In the genomic region with DNA sequence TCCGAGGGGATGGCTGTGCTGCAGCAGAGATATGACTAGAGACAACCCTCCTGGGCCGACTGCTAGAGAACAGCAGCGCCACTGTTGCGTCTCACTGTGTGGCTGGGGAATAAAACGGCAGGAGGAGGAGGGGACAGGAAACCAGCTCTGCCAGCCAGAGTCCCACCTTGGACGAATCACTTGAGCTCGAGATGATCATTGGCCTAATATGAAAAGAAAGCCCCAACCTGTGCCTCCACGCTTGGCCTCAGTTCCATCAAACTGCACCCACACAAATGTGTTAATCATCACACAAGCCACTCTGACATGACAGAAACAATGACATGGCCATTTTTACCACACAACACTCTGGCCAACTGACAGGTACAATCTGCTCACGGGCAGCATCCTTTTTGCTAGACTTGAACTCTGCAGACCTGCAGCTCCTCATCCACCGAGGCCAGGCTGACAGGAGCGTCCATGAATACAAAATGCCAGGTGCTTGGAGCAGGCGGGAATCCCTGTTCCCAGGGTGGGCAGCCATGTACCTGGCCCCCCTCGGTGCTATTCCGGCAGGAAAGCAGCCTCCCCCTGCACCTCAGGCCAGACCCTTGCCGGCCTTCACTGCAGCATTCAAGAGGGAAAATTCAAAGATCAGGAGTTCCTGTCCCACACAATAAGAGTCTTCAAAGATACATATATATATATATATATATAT, we compare ENCODE assay signal across 15 cellular contexts. TPM values are rescaled to one million over a fixed set of nuclear protein-coding genes. Genes with fewer than 3 reads are reported as not detected.
DNase-seq lines count a peak whose midpoint lies in the region; ATAC-seq lines count a peak whose summit lies in the region.
"Had no signal": no experiment of that assay in that cellular context is flagged by ENCODE, and none has a peak within 500 bp of the region (broad histone marks: within the 10 kb centered on the region; RNA-seq: fewer than 3 reads in every experiment).

No MANE protein-coding gene starts in this region.

- no peaks in the 10 kb centered on the region; a peak in 1 of 22 replicates for H4K20me1 ChIP-seq in BLaER1 treated with 17β-estradiol and CSF1 and Interleukin-3, amounts not matched to agents 10 nM and 100 nM

- no peaks in the 10 kb centered on the region for H3K9me3 Mint-ChIP-seq in activated T-helper 17 cell treated with anti-CD3 and anti-CD28 coated beads, Interleukin-2, amount 50 U/mL, for 72 hours
- H3K9me3 Mint-ChIP-seq in CD8-positive, alpha-beta memory T cell, result no peaks in the 10 kb centered on the region
- H3K9me3 Mint-ChIP-seq: memory B cell had no signal

- no peaks in the 10 kb centered on the region for H3K36me3 ChIP-seq in BLaER1 treated with 17β-estradiol and CSF1 and Interleukin-3, amounts not matched to agents 10 nM and 100 nM
- H3K36me3 ChIP-seq in CD8-positive, alpha-beta memory T cell (ENCODE audit: insufficient read depth, low read length), result no peaks in the 10 kb centered on the region
- H3K36me3 ChIP-seq: suprapubic skin had no signal

- peaks cover 7% of the 10 kb centered on the region for H3K4me1 Mint-ChIP-seq in activated T-helper 17 cell treated with anti-CD3 and anti-CD28 coated beads, Interleukin-2, amount 50 U/mL, for 72 hours
- no peaks in the 10 kb centered on the region for H3K4me1 Mint-ChIP-seq in CD8-positive, alpha-beta memory T cell
- H3K4me1 Mint-ChIP-seq: memory B cell had no signal

- no peak overlapping the region for H3K4me3 ChIP-seq in BLaER1 treated with 17β-estradiol and CSF1 and Interleukin-3, amounts not matched to agents 10 nM and 100 nM
- H3K4me3 ChIP-seq in CD8-positive, alpha-beta memory T cell (ENCODE audit: low read length), result no peak overlapping the region
- H3K4me3 ChIP-seq: suprapubic skin had no signal

- H3K4me2 ChIP-seq in BLaER1 treated with 17β-estradiol and CSF1 and Interleukin-3, amounts not matched to agents 10 nM and 100 nM, result peak overlapping the region; percentile 9 to 55 (median 25); a peak in 15 of 22 replicates

- peak overlapping the region; percentile 41 for H3K27ac Mint-ChIP-seq in activated T-helper 17 cell treated with anti-CD3 and anti-CD28 coated beads, Interleukin-2, amount 50 U/mL, for 72 hours
- no peak overlapping the region for H3K27ac Mint-ChIP-seq in CD8-positive, alpha-beta memory T cell
- H3K27ac Mint-ChIP-seq: memory B cell had no signal

- H3K36me3 Mint-ChIP-seq in activated T-helper 17 cell treated with anti-CD3 and anti-CD28 coated beads, Interleukin-2, amount 50 U/mL, for 72 hours (ENCODE audit: low read depth), result no peaks in the 10 kb centered on the region
- H3K36me3 Mint-ChIP-seq in CD8-positive, alpha-beta memory T cell, result no peaks in the 10 kb centered on the region
- H3K36me3 Mint-ChIP-seq: memory B cell had no signal

- peak overlapping the region; percentile 31 for H3K4me3 Mint-ChIP-seq in activated T-helper 17 cell treated with anti-CD3 and anti-CD28 coated beads, Interleukin-2, amount 50 U/mL, for 72 hours
- H3K4me3 Mint-ChIP-seq in CD8-positive, alpha-beta memory T cell, result no peak overlapping the region
- H3K4me3 Mint-ChIP-seq: memory B cell had no signal

- peaks cover 14 to 22% (median 19%) of the 10 kb centered on the region in 10 experiments for H3K4me1 ChIP-seq in BLaER1 treated with 17β-estradiol and CSF1 and Interleukin-3, amounts not matched to agents 10 nM and 100 nM
- no peaks in the 10 kb centered on the region for H3K4me1 ChIP-seq in CD8-positive, alpha-beta memory T cell (ENCODE audit: insufficient read depth, low read length)

- no peaks in the 10 kb centered on the region for H3K9me3 ChIP-seq in BLaER1 treated with 17β-estradiol and CSF1 and Interleukin-3, amounts not matched to agents 10 nM and 100 nM (replicated peaks in 1 of 11)
- H3K9me3 ChIP-seq in CD8-positive, alpha-beta memory T cell (ENCODE audit: low read length), result no peaks in the 10 kb centered on the region
- H3K9me3 ChIP-seq: suprapubic skin had no signal

- CTCF ChIA-PET in CD8-positive, alpha-beta memory T cell (lab: Charles Lee), result no interaction called here

- no peak overlapping the region for H3K27ac ChIP-seq in BLaER1 treated with 17β-estradiol and CSF1 and Interleukin-3, amounts not matched to agents 10 nM and 100 nM
- H3K27ac ChIP-seq in CD8-positive, alpha-beta memory T cell (ENCODE audit: low read depth, low read length), result no peak overlapping the region
- H3K27ac ChIP-seq: suprapubic skin had no signal

- POLR2A ChIA-PET in CD8-positive, alpha-beta memory T cell (lab: Charles Lee), result no interaction called here

- no peak overlapping the region for H3K9ac ChIP-seq in BLaER1 treated with 17β-estradiol and CSF1 and Interleukin-3, amounts not matched to agents 10 nM and 100 nM

- H3K27me3 ChIP-seq in BLaER1 treated with 17β-estradiol and CSF1 and Interleukin-3, amounts not matched to agents 10 nM and 100 nM, result no peaks in the 10 kb centered on the region
- no peaks in the 10 kb centered on the region for H3K27me3 ChIP-seq in CD8-positive, alpha-beta memory T cell (ENCODE audit: insufficient read depth, low read length, poor library complexity, severe bottlenecking)
- H3K27me3 ChIP-seq: suprapubic skin had no signal

- intact Hi-C loops in left colon (cut with DNase I, micrococcal nuclease), result no loop called here

- H3K27me3 Mint-ChIP-seq in activated T-helper 17 cell treated with anti-CD3 and anti-CD28 coated beads, Interleukin-2, amount 50 U/mL, for 72 hours, result peaks cover 54% of the 10 kb centered on the region
- peaks cover 23 to 28% of the 10 kb centered on the region in 2 donors for H3K27me3 Mint-ChIP-seq in CD8-positive, alpha-beta memory T cell

- ATAC-seq in GM18873 (IDR thresholded peaks at IDR 0.05; ENCODE audit: low FRiP score, unreplicated experiment), result peak; percentile 64
- peak; percentile 68 for ATAC-seq in HG02642 (IDR thresholded peaks at IDR 0.05; ENCODE audit: poor library complexity, unreplicated experiment)
- peak; percentile 86 for ATAC-seq in activated T-helper 17 cell treated with anti-CD3 and anti-CD28 coated beads, Interleukin-2, amount 50 U/mL, for 72 hours (replicated peaks)
- no peak for ATAC-seq in left colon

- DNase-seq in MV-4-11 (lab: John Stamatoyannopoulos, UW) (no peak), UCSD-AML1 (lab: John Stamatoyannopoulos, UW; ENCODE audit: unreplicated experiment) (no peak), left colon (no peak)
- no peak for DNase-seq in CD8-positive, alpha-beta memory T cell
- DNase-seq: activated effector memory CD4-positive, alpha-beta T cell treated with Interleukin-2 at 50 U/mL for 16 hours; NCI-H1105; NCI-H748 treated with DMSO at 0.1 percent for 48 hours; Right ventricle myocardium superior; stimulated activated CD4-positive, alpha-beta T cell treated with anti-CD3 and anti-CD28 coated beads, Interleukin-4, amount 100 ng/mL, for 4 hours had no signal

RNA-seq across cellular contexts. Expression of gene PARD6G, which starts 52.3 kb away (rescaled TPM):
- total RNA-seq in activated T-helper 17 cell treated with anti-CD3 and anti-CD28 coated beads, Interleukin-2, amount 50 U/mL, for 72 hours, result 1 to 10 TPM in 1 of 2 donors, under 1 TPM in 1; 0.98 to 1.5 TPM
- total RNA-seq in CD8-positive, alpha-beta memory T cell, result under 1 TPM; 0.33 to 0.48 TPM
- 0.32 TPM for polyA plus RNA-seq in CD8-positive, alpha-beta memory T cell
- 1 to 10 TPM; 2.5 to 2.7 TPM for total RNA-seq in left colon
